In genomic region chr14:96184737-96185136, GRCh38 we compare ENCODE assay signal across 25 cellular contexts. TPM values are rescaled to one million over a fixed set of nuclear protein-coding genes. Genes with fewer than 3 reads are reported as not detected.
A peak's percentile ranks its signal among the peaks of the same experiment; 100 is the strongest.
DNase-seq lines count a peak whose midpoint lies in the region; ATAC-seq and TF ChIP-seq lines count a peak whose summit lies in the region.
"Had no signal": no experiment of that assay in that cellular context is flagged by ENCODE, and none has a peak within 500 bp of the region (broad histone marks: within the 10 kb centered on the region; RNA-seq: fewer than 3 reads in every experiment).

No MANE protein-coding gene starts in this region.

- DNase-seq in G401 (ENCODE audit: low spot score) (peak; percentile 83), NCI-H1694 treated with DMSO at 0.1 percent for 48 hours (lab: John Stamatoyannopoulos, UW) (peak; percentile 93), fibroblast of peridontal ligament (ENCODE audit: extremely low read depth) (peak; percentile 91), omental fat pad (ENCODE audit: low spot score) (no peak), LoVo (ENCODE audit: low spot score) (no peak)
- DNase-seq in activated T-cell treated with anti-CD3 and anti-CD28 coated beads, Interleukin-2, amount 50 U/mL, for 1 hour = no peak
- DNase-seq: activated B cell treated with CpG ODN at 0.5 μM for 24 hours; activated CD4-positive, alpha-beta T cell treated with anti-CD3 and anti-CD28 coated beads, Interleukin-2, amount 50 U/mL, for 1 hour; activated CD8-positive, alpha-beta memory T cell treated with anti-CD3 and anti-CD28 coated beads, Interleukin-2, amount 10 ng/mL, durations not matched to agents 7 days and 5 days; activated naive CD8-positive, alpha-beta T cell treated with anti-CD3 and anti-CD28 coated beads, Interleukin-2, amount 50 U/mL, for 24 hours; activated T-cell treated with anti-CD3 and anti-CD28 coated beads, Interleukin-2, amount 50 U/mL, for 48 hours; DMS53; head of caudate nucleus; islet precursor cell; Kasumi-1; left ventricle myocardium superior; naive B cell; NCI-H1436 treated with DMSO at 0.1 percent for 48 hours; NCI-H524 treated with DMSO at 0.1 percent for 48 hours; OCI-M1; SK-N-SH had no signal

- no peak for TF ChIP-seq CTCF in omental fat pad (IDR thresholded peaks at IDR 0.05)

- ATAC-seq in omental fat pad (ENCODE audit: low FRiP score) = peak; percentile 6
- no peak for ATAC-seq in GM21786 (IDR thresholded peaks at IDR 0.05; ENCODE audit: unreplicated experiment)
- ATAC-seq in HG02973 (IDR thresholded peaks at IDR 0.05; ENCODE audit: unreplicated experiment) = no peak
- ATAC-seq: activated CD8-positive, alpha-beta memory T cell treated with anti-CD3 and anti-CD28 coated beads, Interleukin-2, amount 10 ng/mL, durations not matched to agents 7 days and 5 days; activated naive CD8-positive, alpha-beta T cell treated with anti-CD3 and anti-CD28 coated beads, Interleukin-2, amount 50 U/mL, for 24 hours; left ventricle myocardium superior; stimulated activated memory B cell treated with anti-CD40 and anti-IgM and Interleukin-4, amounts not matched to agents 10 μg/mL and 1 μg/mL and 100 μg/mL, for 72 hours had no signal

- in situ Hi-C loops in G401 (cut with HindIII; ENCODE audit: low sequenced_read_pairs) = no loop called here

RNA-seq across cellular contexts. Expression of gene BDKRB2, which starts 19.9 kb away (rescaled TPM):
- total RNA-seq in G401 (2014; rRNA removed; shearing (Covaris generic)) = not detected in 2 replicates
- total RNA-seq in omental fat pad = 10 to 100 TPM in 3 of 4 donors, 1 to 10 TPM in 1; 4.0 to 28.0 (median 12.1) TPM
- total RNA-seq: activated B cell treated with CpG ODN at 0.5 μM for 24 hours; activated CD8-positive, alpha-beta memory T cell treated with anti-CD3 and anti-CD28 coated beads, Interleukin-2, amount 10 ng/mL, durations not matched to agents 7 days and 5 days; T-helper 1 cell treated with Interleukin-12 subunit alpha and Interleukin-12 subunit beta and Interleukin-4 antibody, amounts not matched to agents 30 ng/mL and 1 ng/mL, for 36 hours had no signal

Comparison
In these comparisons a context has a peak if more than half of its experiments do, and no peak if none do; other contexts are left out.
1. DNase-seq: peak in G401 (single experiment), NCI-H1694 treated with DMSO at 0.1 percent for 48 hours (single experiment) and fibroblast of peridontal ligament (single experiment); none in omental fat pad (single experiment), activated T-cell treated with anti-CD3 and anti-CD28 coated beads, Interleukin-2, amount 50 U/mL, for 1 hour (single experiment) and LoVo (single experiment).